ENCODE assay signal across 1 cellular context in genomic region chr2:218898109-218898878, GRCh38.
TF ChIP-seq lines count a peak whose summit lies in the region.

No MANE protein-coding gene starts in this region.

TF ChIP-seq in K562, 482 proteins besides CTCF, POLR2A, EP300 and RAD21 (continued from another document):
- TF ChIP-seq TFE3 (CRISPR knock-in tag; IDR thresholded peaks at IDR 0.05), result no peak
- 0 out of 2 replicates have a peak, but pooled peaks have one; percentile 8 for TF ChIP-seq CBFA2T3 (IDR thresholded peaks at IDR 0.05)
